ENCODE assay signal across 21 cellular contexts in the genomic region with DNA sequence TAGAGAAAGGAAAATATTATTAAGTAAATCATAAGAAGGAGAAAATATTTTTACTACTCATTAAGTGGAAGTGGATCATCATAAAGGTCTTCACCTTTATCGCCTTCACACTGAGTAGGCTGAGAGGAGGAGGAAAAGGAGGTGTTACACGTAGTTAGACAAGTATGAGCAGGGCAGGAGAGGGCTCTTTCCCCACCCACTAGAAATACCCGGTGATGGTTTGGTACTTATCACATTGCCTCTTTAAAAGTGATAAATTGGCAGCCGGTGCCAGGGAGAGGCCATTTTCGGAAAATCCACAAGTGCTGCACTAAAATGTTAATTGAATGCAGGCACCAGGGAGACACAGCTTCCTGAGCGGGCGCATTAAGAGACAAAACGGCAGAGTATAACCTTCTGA.
A peak's percentile ranks its signal among the peaks of the same experiment; 100 is the strongest.
DNase-seq lines count a peak whose midpoint lies in the region; ATAC-seq and TF ChIP-seq lines count a peak whose summit lies in the region.
"Had no signal": no experiment of that assay in that cellular context is flagged by ENCODE, and none has a peak within 500 bp of the region (broad histone marks: within the 10 kb centered on the region; RNA-seq: fewer than 3 reads in every experiment).

No MANE protein-coding gene starts in this region.

- H3K27me3 ChIP-seq in right atrium auricular region (no peaks in the 10 kb centered on the region), left ventricle myocardium inferior (ENCODE audit: low read depth) (peaks cover 9% of the 10 kb centered on the region)
- H3K27me3 ChIP-seq: BE2C, BLaER1 had no signal

- H3K36me3 ChIP-seq in right atrium auricular region (no peaks in the 10 kb centered on the region), left ventricle myocardium inferior (no peaks in the 10 kb centered on the region)
- H3K36me3 ChIP-seq: BE2C, BLaER1 had no signal

- no peak overlapping the region for H3K4me3 ChIP-seq in right atrium auricular region
- H3K4me3 ChIP-seq in left ventricle myocardium inferior, result no peak overlapping the region
- H3K4me3 ChIP-seq: BLaER1 had no signal

- ATAC-seq in Right ventricle myocardium superior (ENCODE audit: poor library complexity) (peak; percentile 29), left ventricle myocardium superior (peak; percentile 47), GM19035 (IDR thresholded peaks at IDR 0.05; ENCODE audit: unreplicated experiment) (no peak)

- H3K9me3 ChIP-seq in right atrium auricular region, result no peaks in the 10 kb centered on the region
- peaks cover 8% of the 10 kb centered on the region for H3K9me3 ChIP-seq in left ventricle myocardium inferior (replicated peaks)
- H3K9me3 ChIP-seq: BE2C had no signal

- no peaks in the 10 kb centered on the region for H3K4me1 ChIP-seq in right atrium auricular region
- no peaks in the 10 kb centered on the region for H3K4me1 ChIP-seq in left ventricle myocardium inferior
- H3K4me1 ChIP-seq: BE2C, BLaER1 had no signal

- TF ChIP-seq CTCF in right atrium auricular region (IDR thresholded peaks at IDR 0.05) (no peak), left ventricle myocardium inferior (IDR thresholded peaks at IDR 0.05; ENCODE audit: borderline replicate concordance) (no peak)

- intact Hi-C loops in Right ventricle myocardium superior (cut with DNase I), result no loop called here
- intact Hi-C loops in left ventricle myocardium superior (cut with micrococcal nuclease), result no loop called here
- intact Hi-C loops in left ventricle myocardium inferior (cut with micrococcal nuclease), result no loop called here

- H3K27ac ChIP-seq in right atrium auricular region, result no peak overlapping the region
- no peak overlapping the region for H3K27ac ChIP-seq in left ventricle myocardium inferior (replicated peaks)
- H3K27ac ChIP-seq: BLaER1 had no signal

- DNase-seq in Right ventricle myocardium superior (no peak), right atrium auricular region (ENCODE audit: low spot score) (no peak), left ventricle myocardium superior (no peak), left ventricle myocardium inferior (no peak), HT1080 (ENCODE audit: low read depth) (peak; percentile 23)
- DNase-seq in activated effector memory CD4-positive, alpha-beta T cell treated with Interleukin-2 at 50 U/mL for 16 hours, result no peak
- DNase-seq: 8988T; ACHN; BE2C; C1 segment of cervical spinal cord; CD4-positive, alpha-beta memory T cell; CD4-positive, CD25-positive, alpha-beta regulatory T cell; CD8-positive, alpha-beta memory T cell; COR-L47; DMS 273 treated with DMSO at 0.1 percent for 48 hours; DMS153; DMS53; DMS79; GF-D8 had no signal
